In the genomic region with DNA sequence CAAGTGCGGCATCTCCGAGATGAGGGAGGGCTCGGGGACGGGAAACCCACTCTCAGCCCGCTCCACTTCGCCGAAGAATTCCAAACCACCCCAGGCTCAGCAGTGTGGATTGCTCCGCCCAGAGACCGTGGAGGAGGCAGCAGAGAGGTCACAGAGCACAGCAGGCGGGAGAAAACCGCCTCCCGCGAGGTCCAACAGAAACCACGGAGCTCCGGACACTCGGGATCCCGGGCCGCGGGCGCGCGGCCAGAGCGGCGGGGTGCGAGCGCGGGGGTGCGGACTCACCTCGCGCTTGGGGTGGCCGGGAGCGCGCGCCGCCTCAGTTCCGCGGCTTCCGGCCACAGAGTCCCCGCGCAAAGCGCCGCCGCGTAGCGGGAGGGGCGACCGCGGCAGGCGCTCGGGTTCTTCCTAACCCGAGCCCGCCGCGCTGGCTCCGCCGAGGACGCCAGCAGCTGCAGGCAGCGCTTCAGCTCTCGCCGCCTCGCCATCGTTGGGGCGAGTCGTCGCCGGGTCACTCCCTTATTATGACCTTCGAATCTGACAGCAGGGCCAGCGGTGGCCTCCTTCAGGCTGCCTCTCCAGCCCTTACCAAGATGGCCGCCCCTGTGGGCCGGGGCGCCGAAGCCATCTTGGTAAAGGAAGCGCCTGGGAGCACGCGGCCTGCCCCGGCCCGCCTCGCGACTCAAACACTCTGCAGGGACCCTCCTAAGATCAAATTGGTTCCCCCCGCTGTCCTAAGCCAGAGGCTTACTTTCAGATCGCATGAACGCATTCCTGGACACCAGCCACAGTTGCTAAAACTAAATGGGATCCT, we compare ENCODE assay signal across 1 cellular context.
TF ChIP-seq lines count a peak whose summit lies in the region.

A gene (minus strand): TSS at position 106 of the 814 bp plus-strand sequence. CDS start 20,323 bp downstream, outside the sequence.

TF ChIP-seq in K562, 482 proteins besides CTCF, POLR2A, EP300 and RAD21 (continued from another document and continues in another):
- peak; percentile 92; the same call in 1 of the 2 replicates for TF ChIP-seq GATAD2B (IDR thresholded peaks at IDR 0.05; ENCODE audit: borderline replicate concordance)
- TF ChIP-seq RUNX1 (IDR thresholded peaks at IDR 0.05; ENCODE audit: low read depth), result no peak
- peak; percentile 81 for TF ChIP-seq TAF7 (tag; IDR thresholded peaks at IDR 0.05)
- peak; percentile 91 for TF ChIP-seq SAFB (IDR thresholded peaks at IDR 0.05; ENCODE audit: borderline replicate concordance, low read depth, low read length)
- TF ChIP-seq, protein P1, sequence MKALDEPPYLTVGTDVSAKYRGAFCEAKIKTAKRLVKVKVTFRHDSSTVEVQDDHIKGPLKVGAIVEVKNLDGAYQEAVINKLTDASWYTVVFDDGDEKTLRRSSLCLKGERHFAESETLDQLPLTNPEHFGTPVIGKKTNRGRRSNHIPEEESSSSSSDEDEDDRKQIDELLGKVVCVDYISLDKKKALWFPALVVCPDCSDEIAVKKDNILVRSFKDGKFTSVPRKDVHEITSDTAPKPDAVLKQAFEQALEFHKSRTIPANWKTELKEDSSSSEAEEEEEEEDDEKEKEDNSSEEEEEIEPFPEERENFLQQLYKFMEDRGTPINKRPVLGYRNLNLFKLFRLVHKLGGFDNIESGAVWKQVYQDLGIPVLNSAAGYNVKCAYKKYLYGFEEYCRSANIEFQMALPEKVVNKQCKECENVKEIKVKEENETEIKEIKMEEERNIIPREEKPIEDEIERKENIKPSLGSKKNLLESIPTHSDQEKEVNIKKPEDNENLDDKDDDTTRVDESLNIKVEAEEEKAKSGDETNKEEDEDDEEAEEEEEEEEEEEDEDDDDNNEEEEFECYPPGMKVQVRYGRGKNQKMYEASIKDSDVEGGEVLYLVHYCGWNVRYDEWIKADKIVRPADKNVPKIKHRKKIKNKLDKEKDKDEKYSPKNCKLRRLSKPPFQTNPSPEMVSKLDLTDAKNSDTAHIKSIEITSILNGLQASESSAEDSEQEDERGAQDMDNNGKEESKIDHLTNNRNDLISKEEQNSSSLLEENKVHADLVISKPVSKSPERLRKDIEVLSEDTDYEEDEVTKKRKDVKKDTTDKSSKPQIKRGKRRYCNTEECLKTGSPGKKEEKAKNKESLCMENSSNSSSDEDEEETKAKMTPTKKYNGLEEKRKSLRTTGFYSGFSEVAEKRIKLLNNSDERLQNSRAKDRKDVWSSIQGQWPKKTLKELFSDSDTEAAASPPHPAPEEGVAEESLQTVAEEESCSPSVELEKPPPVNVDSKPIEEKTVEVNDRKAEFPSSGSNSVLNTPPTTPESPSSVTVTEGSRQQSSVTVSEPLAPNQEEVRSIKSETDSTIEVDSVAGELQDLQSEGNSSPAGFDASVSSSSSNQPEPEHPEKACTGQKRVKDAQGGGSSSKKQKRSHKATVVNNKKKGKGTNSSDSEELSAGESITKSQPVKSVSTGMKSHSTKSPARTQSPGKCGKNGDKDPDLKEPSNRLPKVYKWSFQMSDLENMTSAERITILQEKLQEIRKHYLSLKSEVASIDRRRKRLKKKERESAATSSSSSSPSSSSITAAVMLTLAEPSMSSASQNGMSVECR (CRISPR knock-in tag; IDR thresholded peaks at IDR 0.05), result peak; percentile 54; the same call in 1 of the 2 replicates
- TF ChIP-seq CC2D1A (IDR thresholded peaks at IDR 0.05), result peak; percentile 19; the same call in 1 of the 2 replicates
- TF ChIP-seq, protein P2, sequence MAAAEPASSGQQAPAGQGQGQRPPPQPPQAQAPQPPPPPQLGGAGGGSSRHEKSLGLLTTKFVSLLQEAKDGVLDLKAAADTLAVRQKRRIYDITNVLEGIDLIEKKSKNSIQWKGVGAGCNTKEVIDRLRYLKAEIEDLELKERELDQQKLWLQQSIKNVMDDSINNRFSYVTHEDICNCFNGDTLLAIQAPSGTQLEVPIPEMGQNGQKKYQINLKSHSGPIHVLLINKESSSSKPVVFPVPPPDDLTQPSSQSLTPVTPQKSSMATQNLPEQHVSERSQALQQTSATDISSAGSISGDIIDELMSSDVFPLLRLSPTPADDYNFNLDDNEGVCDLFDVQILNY (CRISPR knock-in tag; IDR thresholded peaks at IDR 0.05), result no peak
- peak; percentile 90 for TF ChIP-seq ELF1 (tag; IDR thresholded peaks at IDR 0.05)
- TF ChIP-seq ARHGAP35 (IDR thresholded peaks at IDR 0.05; ENCODE audit: partially characterized antibody), result no peak
- 0 out of 2 replicates have a peak, but pooled peaks have one; percentile 2 for TF ChIP-seq GATA2 (CRISPR knock-in tag; IDR thresholded peaks at IDR 0.05)
- TF ChIP-seq DDX20 (tag; IDR thresholded peaks at IDR 0.05; ENCODE audit: low read depth), result no peak
- peak; percentile 97 for TF ChIP-seq ZNF197 (CRISPR knock-in tag; IDR thresholded peaks at IDR 0.05; ENCODE audit: low read depth)
- peak; percentile 47; the same call in 1 of the 2 replicates for TF ChIP-seq NBN (IDR thresholded peaks at IDR 0.05; ENCODE audit: low read depth)
- no peak for TF ChIP-seq GATAD2A (IDR thresholded peaks at IDR 0.05)
- no peak for TF ChIP-seq ZNF561 (CRISPR knock-in tag; conservative IDR thresholded peaks at IDR 0.05)
- TF ChIP-seq RAD51 (IDR thresholded peaks at IDR 0.05; ENCODE audit: borderline replicate concordance, low read depth), result no peak
- no peak for TF ChIP-seq C11orf30 (IDR thresholded peaks at IDR 0.05; ENCODE audit: low read depth)
- TF ChIP-seq TAF1 (IDR thresholded peaks at IDR 0.05; ENCODE audit: control insufficient read depth, extremely low read depth, insufficient read depth, low read length, severe bottlenecking), result peak; percentile 56
- TF ChIP-seq FOXJ2 (tag; IDR thresholded peaks at IDR 0.05), result peak; percentile 83
- no peak for TF ChIP-seq ILK (tag; IDR thresholded peaks at IDR 0.05; ENCODE audit: borderline replicate concordance, low read depth)
- peak; percentile 71 for TF ChIP-seq ETV1 (tag; conservative IDR thresholded peaks at IDR 0.05; ENCODE audit: low read depth)
- TF ChIP-seq, protein P3, sequence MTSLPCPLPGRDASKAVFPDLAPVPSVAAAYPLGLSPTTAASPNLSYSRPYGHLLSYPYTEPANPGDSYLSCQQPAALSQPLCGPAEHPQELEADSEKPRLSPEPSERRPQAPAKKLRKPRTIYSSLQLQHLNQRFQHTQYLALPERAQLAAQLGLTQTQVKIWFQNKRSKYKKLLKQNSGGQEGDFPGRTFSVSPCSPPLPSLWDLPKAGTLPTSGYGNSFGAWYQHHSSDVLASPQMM (CRISPR knock-in tag; IDR thresholded peaks at IDR 0.05), result no peak
- TF ChIP-seq RNF2 (IDR thresholded peaks at IDR 0.05), result 0 out of 2 replicates have a peak, but pooled peaks have one; percentile 47
- no peak for TF ChIP-seq ETV6 (IDR thresholded peaks at IDR 0.05; ENCODE audit: borderline replicate concordance in 1 of 2, low read depth in 2 of 2, low read length in 1 of 2)
- no peak for TF ChIP-seq ETV6 (CRISPR knock-in tag; IDR thresholded peaks at IDR 0.05; ENCODE audit: borderline replicate concordance)
- no peak; the same call in 1 of the 2 replicates for TF ChIP-seq CBX5 (IDR thresholded peaks at IDR 0.05; ENCODE audit: borderline replicate concordance, low read depth)
- peak; percentile 79 for TF ChIP-seq HMGN3 (IDR thresholded peaks at IDR 0.05; ENCODE audit: borderline replicate concordance, extremely low read depth, insufficient read length, low read depth, low read length)
- TF ChIP-seq CEBPB (tag; IDR thresholded peaks at IDR 0.05), result no peak
- TF ChIP-seq BRF1 (IDR thresholded peaks at IDR 0.05; ENCODE audit: borderline replicate concordance, extremely low read depth, insufficient read length), result no peak
- no peak for TF ChIP-seq DACH1 (IDR thresholded peaks at IDR 0.05; ENCODE audit: partially characterized antibody)
- no peak for TF ChIP-seq NCOA6 (IDR thresholded peaks at IDR 0.05)
- no peak for TF ChIP-seq HNRNPUL1 (IDR thresholded peaks at IDR 0.05; ENCODE audit: low read length)
- TF ChIP-seq BCL6 (CRISPR knock-in tag; IDR thresholded peaks at IDR 0.05), result peak; percentile 83
- TF ChIP-seq TARDBP (IDR thresholded peaks at IDR 0.05), result peak; percentile 90
- peak; percentile 85 for TF ChIP-seq PHF20 (IDR thresholded peaks at IDR 0.05; ENCODE audit: partially characterized antibody)
- TF ChIP-seq, protein P4, sequence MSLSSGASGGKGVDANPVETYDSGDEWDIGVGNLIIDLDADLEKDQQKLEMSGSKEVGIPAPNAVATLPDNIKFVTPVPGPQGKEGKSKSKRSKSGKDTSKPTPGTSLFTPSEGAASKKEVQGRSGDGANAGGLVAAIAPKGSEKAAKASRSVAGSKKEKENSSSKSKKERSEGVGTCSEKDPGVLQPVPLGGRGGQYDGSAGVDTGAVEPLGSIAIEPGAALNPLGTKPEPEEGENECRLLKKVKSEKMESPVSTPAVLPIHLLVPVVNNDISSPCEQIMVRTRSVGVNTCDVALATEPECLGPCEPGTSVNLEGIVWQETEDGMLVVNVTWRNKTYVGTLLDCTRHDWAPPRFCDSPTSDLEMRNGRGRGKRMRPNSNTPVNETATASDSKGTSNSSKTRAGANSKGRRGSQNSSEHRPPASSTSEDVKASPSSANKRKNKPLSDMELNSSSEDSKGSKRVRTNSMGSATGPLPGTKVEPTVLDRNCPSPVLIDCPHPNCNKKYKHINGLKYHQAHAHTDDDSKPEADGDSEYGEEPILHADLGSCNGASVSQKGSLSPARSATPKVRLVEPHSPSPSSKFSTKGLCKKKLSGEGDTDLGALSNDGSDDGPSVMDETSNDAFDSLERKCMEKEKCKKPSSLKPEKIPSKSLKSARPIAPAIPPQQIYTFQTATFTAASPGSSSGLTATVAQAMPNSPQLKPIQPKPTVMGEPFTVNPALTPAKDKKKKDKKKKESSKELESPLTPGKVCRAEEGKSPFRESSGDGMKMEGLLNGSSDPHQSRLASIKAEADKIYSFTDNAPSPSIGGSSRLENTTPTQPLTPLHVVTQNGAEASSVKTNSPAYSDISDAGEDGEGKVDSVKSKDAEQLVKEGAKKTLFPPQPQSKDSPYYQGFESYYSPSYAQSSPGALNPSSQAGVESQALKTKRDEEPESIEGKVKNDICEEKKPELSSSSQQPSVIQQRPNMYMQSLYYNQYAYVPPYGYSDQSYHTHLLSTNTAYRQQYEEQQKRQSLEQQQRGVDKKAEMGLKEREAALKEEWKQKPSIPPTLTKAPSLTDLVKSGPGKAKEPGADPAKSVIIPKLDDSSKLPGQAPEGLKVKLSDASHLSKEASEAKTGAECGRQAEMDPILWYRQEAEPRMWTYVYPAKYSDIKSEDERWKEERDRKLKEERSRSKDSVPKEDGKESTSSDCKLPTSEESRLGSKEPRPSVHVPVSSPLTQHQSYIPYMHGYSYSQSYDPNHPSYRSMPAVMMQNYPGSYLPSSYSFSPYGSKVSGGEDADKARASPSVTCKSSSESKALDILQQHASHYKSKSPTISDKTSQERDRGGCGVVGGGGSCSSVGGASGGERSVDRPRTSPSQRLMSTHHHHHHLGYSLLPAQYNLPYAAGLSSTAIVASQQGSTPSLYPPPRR (CRISPR knock-in tag; IDR thresholded peaks at IDR 0.05; ENCODE audit: borderline replicate concordance), result no peak
- no peak for TF ChIP-seq MEIS2 (IDR thresholded peaks at IDR 0.05; ENCODE audit: partially characterized antibody)
- TF ChIP-seq GTF2A2 (tag; IDR thresholded peaks at IDR 0.05), result peak; percentile 68; the same call in 1 of the 2 replicates
- peak; percentile 78 for TF ChIP-seq PYGO2 (tag; IDR thresholded peaks at IDR 0.05)
- peak; percentile 72 for TF ChIP-seq TOE1 (IDR thresholded peaks at IDR 0.05; ENCODE audit: borderline replicate concordance)
- TF ChIP-seq TOE1 (CRISPR knock-in tag; IDR thresholded peaks at IDR 0.05; ENCODE audit: borderline replicate concordance, low read depth), result no peak
- TF ChIP-seq, protein P5, sequence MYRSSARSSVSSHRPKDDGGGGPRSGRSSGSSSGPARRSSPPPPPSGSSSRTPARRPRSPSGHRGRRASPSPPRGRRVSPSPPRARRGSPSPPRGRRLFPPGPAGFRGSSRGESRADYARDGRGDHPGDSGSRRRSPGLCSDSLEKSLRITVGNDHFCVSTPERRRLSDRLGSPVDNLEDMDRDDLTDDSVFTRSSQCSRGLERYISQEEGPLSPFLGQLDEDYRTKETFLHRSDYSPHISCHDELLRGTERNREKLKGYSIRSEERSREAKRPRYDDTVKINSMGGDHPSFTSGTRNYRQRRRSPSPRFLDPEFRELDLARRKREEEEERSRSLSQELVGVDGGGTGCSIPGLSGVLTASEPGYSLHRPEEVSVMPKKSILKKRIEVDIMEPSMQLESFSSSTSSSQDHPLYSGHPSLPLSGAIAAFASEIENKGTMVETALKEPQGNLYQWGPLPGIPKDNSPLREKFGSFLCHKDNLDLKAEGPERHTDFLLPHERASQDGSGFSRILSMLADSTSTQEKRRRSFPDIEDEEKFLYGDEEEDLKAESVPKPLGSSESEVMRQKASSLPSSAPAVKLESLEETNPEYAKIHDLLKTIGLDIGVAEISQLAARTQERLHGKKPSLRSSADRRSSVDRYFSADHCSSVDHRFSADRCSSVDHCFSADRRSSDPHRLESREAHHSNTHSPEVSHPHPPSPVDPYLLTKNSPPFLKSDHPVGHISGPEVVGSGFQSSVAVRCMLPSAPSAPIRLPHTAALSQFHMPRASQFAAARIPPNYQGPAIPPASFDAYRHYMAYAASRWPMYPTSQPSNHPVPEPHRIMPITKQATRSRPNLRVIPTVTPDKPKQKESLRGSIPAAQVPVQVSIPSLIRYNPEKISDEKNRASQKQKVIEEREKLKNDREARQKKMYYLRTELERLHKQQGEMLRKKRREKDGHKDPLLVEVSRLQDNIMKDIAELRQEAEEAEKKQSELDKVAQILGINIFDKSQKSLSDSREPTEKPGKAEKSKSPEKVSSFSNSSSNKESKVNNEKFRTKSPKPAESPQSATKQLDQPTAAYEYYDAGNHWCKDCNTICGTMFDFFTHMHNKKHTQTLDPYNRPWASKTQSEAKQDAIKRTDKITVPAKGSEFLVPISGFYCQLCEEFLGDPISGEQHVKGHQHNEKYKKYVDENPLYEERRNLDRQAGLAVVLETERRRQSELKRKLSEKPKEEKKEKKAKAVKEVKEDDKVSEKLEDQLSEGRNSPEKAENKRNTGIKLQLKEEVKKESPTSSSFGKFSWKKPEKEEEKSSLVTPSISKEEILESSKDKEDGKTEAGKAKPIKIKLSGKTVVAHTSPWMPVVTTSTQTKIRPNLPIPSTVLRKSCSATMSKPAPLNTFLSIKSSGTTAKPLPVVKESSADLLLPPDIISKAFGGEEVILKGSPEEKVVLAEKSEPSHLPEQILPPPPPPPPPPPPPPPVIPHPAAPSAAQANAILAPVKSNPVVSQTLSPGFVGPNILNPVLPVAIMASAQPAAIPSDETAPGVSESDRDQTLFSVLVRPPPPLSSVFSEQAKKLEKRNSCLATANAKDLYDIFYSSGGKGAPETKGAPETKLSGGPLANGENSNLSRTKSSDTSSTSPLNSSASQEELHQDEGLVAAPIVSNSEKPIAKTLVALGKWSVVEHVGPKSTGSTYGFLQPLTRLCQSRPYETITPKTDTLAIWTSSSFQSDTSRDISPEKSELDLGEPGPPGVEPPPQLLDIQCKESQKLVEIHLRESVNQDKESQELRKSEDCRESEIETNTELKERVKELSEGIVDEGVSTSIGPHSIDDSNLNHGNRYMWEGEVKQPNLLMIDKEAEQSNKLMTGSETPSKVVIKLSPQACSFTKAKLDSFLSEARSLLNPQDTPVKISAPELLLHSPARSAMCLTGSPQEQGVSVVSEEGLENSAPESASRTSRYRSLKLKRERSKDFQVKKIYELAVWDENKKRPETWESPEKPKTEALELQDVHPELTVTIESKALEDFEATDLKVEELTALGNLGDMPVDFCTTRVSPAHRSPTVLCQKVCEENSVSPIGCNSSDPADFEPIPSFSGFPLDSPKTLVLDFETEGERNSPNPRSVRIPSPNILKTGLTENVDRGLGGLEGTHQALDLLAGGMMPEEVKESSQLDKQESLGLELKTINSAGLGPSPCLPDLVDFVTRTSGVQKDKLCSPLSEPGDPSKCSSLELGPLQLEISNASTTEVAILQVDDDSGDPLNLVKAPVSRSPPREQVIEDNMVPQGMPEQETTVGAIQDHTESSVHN (IDR thresholded peaks at IDR 0.05; ENCODE audit: borderline replicate concordance in 1 of 2, low read depth in 1 of 2), result no peak
